In genomic region chr6:56514395-56514794, GRCh38 we compare ENCODE assay signal across 17 cellular contexts.
A peak's percentile ranks its signal among the peaks of the same experiment; 100 is the strongest.
DNase-seq lines count a peak whose midpoint lies in the region; ATAC-seq and TF ChIP-seq lines count a peak whose summit lies in the region.
"Had no signal": no experiment of that assay in that cellular context is flagged by ENCODE, and none has a peak within 500 bp of the region (broad histone marks: within the 10 kb centered on the region; RNA-seq: fewer than 3 reads in every experiment).

No MANE protein-coding gene starts in this region.

- H3K27ac Mint-ChIP-seq in nephron progenitor cell = peak overlapping the region; percentile 11
- H3K27ac Mint-ChIP-seq in activated naive CD8-positive, alpha-beta T cell treated with anti-CD3 and anti-CD28 coated beads for 36 hours = no peak overlapping the region
- H3K27ac Mint-ChIP-seq: activated CD4-positive, alpha-beta memory T cell treated with anti-CD3 and anti-CD28 coated beads for 36 hours; activated naive CD8-positive, alpha-beta T cell; activated T-cell treated with anti-CD3 and anti-CD28 coated beads, Interleukin-2, amount 50 U/mL, for 24 hours; naive thymus-derived CD4-positive, alpha-beta T cell had no signal

- TF ChIP-seq CTCF in nephron progenitor cell (IDR thresholded peaks at IDR 0.05) = no peak
- TF ChIP-seq CTCF in upper lobe of right lung (IDR thresholded peaks at IDR 0.05) = no peak

- no peaks in the 10 kb centered on the region for H3K9me3 ChIP-seq in upper lobe of right lung
- H3K9me3 ChIP-seq: MG63 had no signal

- H3K27ac ChIP-seq in upper lobe of right lung = peak overlapping the region; percentile 9
- H3K27ac ChIP-seq: cardiac muscle cell had no signal

- no peaks in the 10 kb centered on the region for H3K27me3 Mint-ChIP-seq in nephron progenitor cell (ENCODE audit: low read depth, poor library complexity)
- peaks cover 9% of the 10 kb centered on the region for H3K27me3 Mint-ChIP-seq in activated naive CD8-positive, alpha-beta T cell treated with anti-CD3 and anti-CD28 coated beads for 36 hours
- H3K27me3 Mint-ChIP-seq: activated CD4-positive, alpha-beta memory T cell treated with anti-CD3 and anti-CD28 coated beads for 36 hours; activated T-cell treated with anti-CD3 and anti-CD28 coated beads, Interleukin-2, amount 50 U/mL, for 24 hours had no signal

- H3K4me1 Mint-ChIP-seq in nephron progenitor cell = peaks cover 9% of the 10 kb centered on the region
- no peaks in the 10 kb centered on the region for H3K4me1 Mint-ChIP-seq in activated naive CD8-positive, alpha-beta T cell treated with anti-CD3 and anti-CD28 coated beads for 36 hours

- no peak overlapping the region for H3K4me3 Mint-ChIP-seq in nephron progenitor cell
- H3K4me3 Mint-ChIP-seq in activated naive CD8-positive, alpha-beta T cell treated with anti-CD3 and anti-CD28 coated beads for 36 hours = no peak overlapping the region
- H3K4me3 Mint-ChIP-seq: activated CD4-positive, alpha-beta memory T cell treated with anti-CD3 and anti-CD28 coated beads for 36 hours; activated naive CD8-positive, alpha-beta T cell; activated T-cell treated with anti-CD3 and anti-CD28 coated beads, Interleukin-2, amount 50 U/mL, for 24 hours; naive thymus-derived CD4-positive, alpha-beta T cell had no signal

- H3K4me1 ChIP-seq in upper lobe of right lung = peaks cover 6% of the 10 kb centered on the region

- DNase-seq in amniotic epithelial cell (ENCODE audit: low read depth) (peak; percentile 89), Right ventricle myocardium superior (no peak), nephron progenitor cell (no peak), upper lobe of right lung (no peak), NCI-H2081 treated with DMSO at 0.1 percent for 48 hours (lab: John Stamatoyannopoulos, UW) (no peak)
- DNase-seq in activated naive CD8-positive, alpha-beta T cell treated with anti-CD3 and anti-CD28 coated beads for 36 hours = no peak
- DNase-seq: activated CD4-positive, alpha-beta memory T cell treated with anti-CD3 and anti-CD28 coated beads for 36 hours; activated T-cell treated with anti-CD3 and anti-CD28 coated beads, Interleukin-2, amount 50 U/mL, for 24 hours; effector CD8-positive, alpha-beta T cell; left colon; MG63; naive thymus-derived CD4-positive, alpha-beta T cell; NCI-H187 treated with DMSO at 0.1 percent for 48 hours; NCI-H524 had no signal

- no peak overlapping the region for H3K4me3 ChIP-seq in upper lobe of right lung
- H3K4me3 ChIP-seq: cardiac muscle cell, MG63 had no signal

- H3K9me3 Mint-ChIP-seq in nephron progenitor cell = no peaks in the 10 kb centered on the region
- H3K9me3 Mint-ChIP-seq in activated naive CD8-positive, alpha-beta T cell treated with anti-CD3 and anti-CD28 coated beads for 36 hours = peaks cover 2% of the 10 kb centered on the region
- H3K9me3 Mint-ChIP-seq: activated CD4-positive, alpha-beta memory T cell treated with anti-CD3 and anti-CD28 coated beads for 36 hours had no signal

- intact Hi-C loops in Right ventricle myocardium superior (cut with DNase I) (no loop called here), upper lobe of right lung (cut with DNase I) (no loop called here)

- ATAC-seq in Right ventricle myocardium superior (ENCODE audit: poor library complexity) (peak; percentile 59), upper lobe of right lung (peak; percentile 62), HG03378 (IDR thresholded peaks at IDR 0.05; ENCODE audit: unreplicated experiment) (no peak)
- ATAC-seq: left colon; naive thymus-derived CD4-positive, alpha-beta T cell had no signal

- H3K36me3 Mint-ChIP-seq in nephron progenitor cell (ENCODE audit: low read depth) = peaks cover 43% of the 10 kb centered on the region
- no peaks in the 10 kb centered on the region for H3K36me3 Mint-ChIP-seq in activated naive CD8-positive, alpha-beta T cell treated with anti-CD3 and anti-CD28 coated beads for 36 hours
- H3K36me3 Mint-ChIP-seq: activated CD4-positive, alpha-beta memory T cell treated with anti-CD3 and anti-CD28 coated beads for 36 hours had no signal

- H3K36me3 ChIP-seq in upper lobe of right lung = peaks cover 39% of the 10 kb centered on the region

- no peaks in the 10 kb centered on the region for H3K27me3 ChIP-seq in upper lobe of right lung
- H3K27me3 ChIP-seq: cardiac muscle cell, MG63 had no signal
